ENCODE assay signal across 8 cellular contexts in genomic region chr1:206479164-206480125, GRCh38. TPM values are rescaled to one million over a fixed set of nuclear protein-coding genes. Genes with fewer than 3 reads are reported as not detected.
DNase-seq lines count a peak whose midpoint lies in the region; ATAC-seq, FAIRE-seq and TF ChIP-seq lines count a peak whose summit lies in the region.

No MANE protein-coding gene starts in this region.

- H3K36me3 ChIP-seq in Karpas-422 (ENCODE audit: insufficient read depth, low read length): peaks cover 26% of the 10 kb centered on the region
- peaks cover 0 to 8% (median 0%) of the 10 kb centered on the region in 4 donors for H3K36me3 ChIP-seq in transverse colon

- no peak overlapping the region for H2AFZ ChIP-seq in Karpas-422 (ENCODE audit: low read length)

- H4K20me1 ChIP-seq in Karpas-422 (ENCODE audit: insufficient read depth, low read depth, low read length): 0 out of 2 replicates have a peak, but pooled peaks cover 4% of the 10 kb centered on the region

- no peak overlapping the region for H3K4me2 ChIP-seq in Karpas-422 (ENCODE audit: low read depth, low read length, poor library complexity, severe bottlenecking)

- H3K27ac ChIP-seq in Karpas-422 (ENCODE audit: low read length) (no peak overlapping the region), transverse colon (no peak overlapping the region)

- 75% methylated on average over 14 of the region's 14 CpGs; no CpG with 5 or more reads in 1 of the 2 donors for WGBS in transverse colon (ENCODE audit: low coverage in 1 of 2), 2 donors

- no peak for TF ChIP-seq EP300 in transverse colon (IDR thresholded peaks at IDR 0.05; ENCODE audit: low read depth)

- H3K4me1 Mint-ChIP-seq in activated T-cell treated with anti-CD3 and anti-CD28 coated beads, Interleukin-2, amount 50 U/mL, for 4 hours (ENCODE audit: low read depth): peaks cover 23% of the 10 kb centered on the region
- H3K4me1 Mint-ChIP-seq in neural crest cell: peaks cover 5% of the 10 kb centered on the region

- TF ChIP-seq CTCF in neural crest cell (conservative IDR thresholded peaks at IDR 0.05) (peak; percentile 82), transverse colon (IDR thresholded peaks at IDR 0.05) (peak; percentile 73 to 80 (median 79))

- FAIRE-seq in RCC 7860 (lab: Jason Lieb, UNC): peak; percentile 8

- no peaks in the 10 kb centered on the region for H3K9me3 Mint-ChIP-seq in activated T-cell treated with anti-CD3 and anti-CD28 coated beads, Interleukin-2, amount 50 U/mL, for 4 hours
- H3K9me3 Mint-ChIP-seq in neural crest cell: no peaks in the 10 kb centered on the region

- H3K36me3 Mint-ChIP-seq in activated T-cell treated with anti-CD3 and anti-CD28 coated beads, Interleukin-2, amount 50 U/mL, for 4 hours (ENCODE audit: insufficient read depth): peaks cover 29% of the 10 kb centered on the region
- H3K36me3 Mint-ChIP-seq in neural crest cell (ENCODE audit: low read depth): no peaks in the 10 kb centered on the region

- peak; percentile 54 for DNase-seq in DMS53 treated with DMSO at 0.1 percent for 48 hours (lab: John Stamatoyannopoulos, UW; ENCODE audit: unreplicated experiment)
- DNase-seq in Karpas-422: peak; percentile 90
- peak; percentile 35 for DNase-seq in RCC 7860 (ENCODE audit: low spot score)
- peak; percentile 67 for DNase-seq in activated T-cell treated with anti-CD3 and anti-CD28 coated beads, Interleukin-2, amount 50 U/mL, for 4 hours
- peak; percentile 61 for DNase-seq in fibroblast of gingiva (ENCODE audit: low read depth)
- DNase-seq in neural crest cell (ENCODE audit: low read depth, low spot score): peak; percentile 70
- peak; percentile 70 for DNase-seq in transverse colon

- no peaks in the 10 kb centered on the region for H3K79me2 ChIP-seq in Karpas-422 (ENCODE audit: low read length)

- H3K27me3 Mint-ChIP-seq in activated T-cell treated with anti-CD3 and anti-CD28 coated beads, Interleukin-2, amount 50 U/mL, for 4 hours (ENCODE audit: low read depth): no peaks in the 10 kb centered on the region
- H3K27me3 Mint-ChIP-seq in neural crest cell (ENCODE audit: low read depth): no peaks in the 10 kb centered on the region

- no peak overlapping the region for H3K4me3 ChIP-seq in Karpas-422 (ENCODE audit: low read length)
- no peak overlapping the region for H3K4me3 ChIP-seq in transverse colon

- TF ChIP-seq POLR2A in transverse colon (IDR thresholded peaks at IDR 0.05): no peak

- in situ Hi-C loops in transverse colon (cut with MboI; ENCODE audit: low pct_ligation_motif_present in 1 of 4, low pct_unique_long_range_greater_than_20kb in 1 of 4, low sequenced_read_pairs in 3 of 4): loop anchor here (10.0 to 25.0 kb wide), 2 partner anchors 105 to 108 kb away; no protein-coding TSS in a partner anchor

- no peak overlapping the region for H3K27ac Mint-ChIP-seq in neural crest cell (ENCODE audit: unreplicated experiment)

- peak; percentile 54 to 60 for ATAC-seq in activated T-cell treated with anti-CD3 and anti-CD28 coated beads, Interleukin-2, amount 50 U/mL, for 4 hours
- ATAC-seq in GM18858 (IDR thresholded peaks at IDR 0.05; ENCODE audit: unreplicated experiment): no peak

- H3K9ac ChIP-seq in Karpas-422 (ENCODE audit: low read length): no peak overlapping the region

- no peaks in the 10 kb centered on the region for H3K9me2 ChIP-seq in Karpas-422 (replicated peaks; ENCODE audit: insufficient read depth, low read length)

- intact Hi-C loops in transverse colon (cut with DNase I; ENCODE audit: low total_unique reads): loop anchor here (5.0 kb wide), 2 partner anchors 1042 to 1262 kb away; no protein-coding TSS in a partner anchor

- no peaks in the 10 kb centered on the region for H3K27me3 ChIP-seq in Karpas-422 (ENCODE audit: low read length)
- H3K27me3 ChIP-seq in transverse colon: no peaks in the 10 kb centered on the region

- H3K4me1 ChIP-seq in Karpas-422 (ENCODE audit: low read length): no peaks in the 10 kb centered on the region
- no peaks in the 10 kb centered on the region for H3K4me1 ChIP-seq in transverse colon

- H3K9me3 ChIP-seq in Karpas-422 (ENCODE audit: low read length) (no peaks in the 10 kb centered on the region), transverse colon (no peaks in the 10 kb centered on the region)

- no peak overlapping the region for H3K4me3 Mint-ChIP-seq in activated T-cell treated with anti-CD3 and anti-CD28 coated beads, Interleukin-2, amount 50 U/mL, for 4 hours
- peak overlapping the region; percentile 8 for H3K4me3 Mint-ChIP-seq in neural crest cell

RNA-seq across cellular contexts. Expression of gene IKBKE, which starts 9.2 kb away (rescaled TPM):
- 36.0 and 45.4 TPM in 2 replicates for total RNA-seq in Karpas-422 (2014; rRNA removed; shearing (Covaris generic); ENCODE audit: low replicate concordance)
- total RNA-seq in activated T-cell treated with anti-CD3 and anti-CD28 coated beads, Interleukin-2, amount 50 U/mL, for 4 hours: 10 to 100 TPM; 14.7 to 17.2 (median 16.1) TPM
- total RNA-seq in neural crest cell (7.6 and 8.6 TPM in 2 replicates), transverse colon (10 to 100 TPM; 13.8 to 77.4 (median 17.8) TPM)

RNA-seq across cellular contexts. Expression of gene RASSF5, which starts 27.9 kb away (rescaled TPM):
- 27.2 and 29.5 TPM in 2 replicates for total RNA-seq in Karpas-422 (2014; rRNA removed; shearing (Covaris generic); ENCODE audit: low replicate concordance)
- 100 to 1,000 TPM; 179 to 227 (median 216) TPM for total RNA-seq in activated T-cell treated with anti-CD3 and anti-CD28 coated beads, Interleukin-2, amount 50 U/mL, for 4 hours
- total RNA-seq in neural crest cell (1.2 and 1.4 TPM in 2 replicates), transverse colon (10 to 100 TPM in 1 of 4 donors, 1 to 10 TPM in 3; 4.6 to 14.0 (median 7.8) TPM)

Comparison
In these comparisons a context has a peak if more than half of its experiments do, and no peak if none do; other contexts are left out.
1. DNase-seq: peak in every context shown above with its lines; median percentile 90 in Karpas-422; 70 in neural crest cell; 70 in transverse colon; 67 in activated T-cell treated with anti-CD3 and anti-CD28 coated beads, Interleukin-2, amount 50 U/mL, for 4 hours; 61 in fibroblast of gingiva; 54 in DMS53 treated with DMSO at 0.1 percent for 48 hours; 35 in RCC 7860.